ENCODE assay signal across 15 cellular contexts in genomic region chr1:35261412-35262120, GRCh38. TPM values are rescaled to one million over a fixed set of nuclear protein-coding genes. Genes with fewer than 3 reads are reported as not detected.
DNase-seq lines count a peak whose midpoint lies in the region; ATAC-seq, FAIRE-seq and TF ChIP-seq lines count a peak whose summit lies in the region.
"Had no signal": no experiment of that assay in that cellular context is flagged by ENCODE, and none has a peak within 500 bp of the region (broad histone marks: within the 10 kb centered on the region; RNA-seq: fewer than 3 reads in every experiment).

No MANE protein-coding gene starts in this region.

- no peaks in the 10 kb centered on the region for H3K9me3 ChIP-seq in HEK293 (ENCODE audit: control insufficient read depth, insufficient read depth, low read depth, low read length)
- H3K9me3 ChIP-seq in Loucy (ENCODE audit: insufficient read depth, low read depth, low read length) = no peaks in the 10 kb centered on the region
- no peaks in the 10 kb centered on the region for H3K9me3 ChIP-seq in K562 (replicated peaks; ENCODE audit: control insufficient read depth, insufficient read depth, low read depth, low read length)
- no peaks in the 10 kb centered on the region for H3K9me3 ChIP-seq in keratinocyte (ENCODE audit: control insufficient read depth, low read depth, low read length)

- no peak for TF ChIP-seq RAD21 in K562 (CRISPR knock-in tag; conservative IDR thresholded peaks at IDR 0.05 in 1 of 2, IDR thresholded peaks at IDR 0.05 in 1 of 2)

- WGBS in K562 (ENCODE audit: insufficient coverage, low coverage, missing lambda C conversion rate) = 65% methylated on average over 4 of the region's 4 CpGs

- intact Hi-C loops in K562 (cut with micrococcal nuclease) = no loop called here

- H3K36me3 ChIP-seq in HEK293 (ENCODE audit: control insufficient read depth in 2 of 2, insufficient read depth in 1 of 2, low read length in 2 of 2) (no peaks in the 10 kb centered on the region), Loucy (ENCODE audit: insufficient read depth, low read length) (no peaks in the 10 kb centered on the region), K562 (ENCODE audit: control insufficient read depth, insufficient read depth, low read length) (no peaks in the 10 kb centered on the region), keratinocyte (ENCODE audit: control insufficient read depth in 2 of 2, extremely low read depth in 1 of 2, insufficient read depth in 2 of 2, low read length in 2 of 2) (no peaks in the 10 kb centered on the region)

- BruUV-seq in K562 (replicated peaks; lab: Mats Ljungman, UMichigan) = no TSS peak

- dilution Hi-C loops in keratinocyte (cut with MboI; ENCODE audit: extremely low pct_ligation_motif_present, low sequenced_read_pairs) = no loop called here

- H3K79me2 ChIP-seq in Loucy (ENCODE audit: insufficient read depth, low read length) (no peaks in the 10 kb centered on the region), K562 (ENCODE audit: control insufficient read depth, insufficient read depth, low read length) (no peaks in the 10 kb centered on the region), keratinocyte (ENCODE audit: control insufficient read depth, insufficient read depth, low read length) (no peaks in the 10 kb centered on the region)

- in situ Hi-C loops in K562 (cut with MboI) = no loop called here

- TF ChIP-seq POLR2A in K562 (conservative IDR thresholded peaks at IDR 0.05) = no peak

- H3F3A ChIP-seq in Loucy (ENCODE audit: low read depth) = no peaks in the 10 kb centered on the region

- H3K4me2 ChIP-seq in Loucy (ENCODE audit: low read depth, low read length, poor library complexity, severe bottlenecking) = no peak overlapping the region
- H3K4me2 ChIP-seq in K562 (ENCODE audit: insufficient read depth, low read length) = no peak overlapping the region
- H3K4me2 ChIP-seq in keratinocyte (ENCODE audit: control insufficient read depth, extremely low read depth, insufficient read depth, low read depth, low read length) = no peak overlapping the region

- FAIRE-seq in K562 (lab: Jason Lieb, UNC) = no peak
- FAIRE-seq in keratinocyte (lab: Jason Lieb, UNC) = no peak
- FAIRE-seq: A204.1, GM12878 had no signal

- H3K9me1 ChIP-seq in K562 (ENCODE audit: control insufficient read depth, insufficient read depth, low read length) (no peaks in the 10 kb centered on the region), keratinocyte (ENCODE audit: control insufficient read depth, extremely low read depth, insufficient read depth, low read length) (no peaks in the 10 kb centered on the region)

- no peak for TF ChIP-seq CTCF in HEK293 (tag by site-specific recombination; IDR thresholded peaks at IDR 0.05)
- no peak for TF ChIP-seq CTCF in Loucy (conservative IDR thresholded peaks at IDR 0.05; ENCODE audit: low read length)
- no peak for TF ChIP-seq CTCF in K562 (IDR thresholded peaks at IDR 0.05 in 2 of 3, conservative IDR thresholded peaks at IDR 0.05 in 1 of 3; ENCODE audit: insufficient read depth in 2 of 3, low read depth in 1 of 3, low read length in 3 of 3)
- TF ChIP-seq CTCF in keratinocyte (optimal IDR thresholded peaks at IDR 0.05 in 1 of 3, IDR thresholded peaks at IDR 0.05 in 1 of 3, conservative IDR thresholded peaks at IDR 0.05 in 1 of 3; ENCODE audit: extremely low read depth in 1 of 3, insufficient read depth in 2 of 3, low read length in 3 of 3) = no peak

- no peak for ATAC-seq in K562
- ATAC-seq: GM12878 had no signal

- TF ChIP-seq EP300 in K562 (IDR thresholded peaks at IDR 0.05; ENCODE audit: low read length) = no peak

- H4K20me1 ChIP-seq in Loucy (ENCODE audit: insufficient read depth, low read length, poor library complexity, severe bottlenecking) = no peaks in the 10 kb centered on the region
- no peaks in the 10 kb centered on the region for H4K20me1 ChIP-seq in K562 (replicated peaks; ENCODE audit: control insufficient read depth, insufficient read depth, low read length)
- H4K20me1 ChIP-seq in keratinocyte (ENCODE audit: control insufficient read depth, extremely low read depth, insufficient read depth, low read length) = no peaks in the 10 kb centered on the region

- 0 out of 2 replicates have a peak overlapping the region, but pooled peaks have one; percentile 37 for H2AFZ ChIP-seq in Loucy (ENCODE audit: low read length)
- H2AFZ ChIP-seq in K562 (ENCODE audit: low read depth, low read length) = no peak overlapping the region
- H2AFZ ChIP-seq in keratinocyte (ENCODE audit: control insufficient read depth, low read length) = peak overlapping the region; percentile 24

- no peak for DNase-seq in K562 (ENCODE audit: extremely low read depth in 1 of 4, low spot score in 3 of 4)
- DNase-seq in keratinocyte (ENCODE audit: low read depth, low spot score) = no peak
- no peak for DNase-seq in cerebellar nuclear complex (lab: John Stamatoyannopoulos, UW)
- no peak for DNase-seq in NCI-H2196 treated with DMSO at 0.1 percent for 48 hours (lab: John Stamatoyannopoulos, UW; ENCODE audit: unreplicated experiment)
- DNase-seq in kidney tubule cell (ENCODE audit: low spot score) = no peak
- DNase-seq: C1 segment of cervical spinal cord; Calu3; CD4-positive, alpha-beta T cell; DMS79; GOT3; H9 had no signal

- H3K9me2 ChIP-seq in Loucy (replicated peaks; ENCODE audit: low read depth, low read length) = no peaks in the 10 kb centered on the region

- no peak overlapping the region for H3K9ac ChIP-seq in Loucy (ENCODE audit: low read depth, low read length, poor library complexity, severe bottlenecking)
- no peak overlapping the region for H3K9ac ChIP-seq in K562 (ENCODE audit: insufficient read depth in 1 of 2, low read depth in 2 of 2, low read length in 2 of 2)
- no peak overlapping the region for H3K9ac ChIP-seq in keratinocyte (ENCODE audit: control insufficient read depth, extremely low read depth, insufficient read depth, low read length)

- CTCF ChIA-PET in HEK293 (lab: Yijun Ruan, JAX) = interaction anchor here (0.5 to 0.7 kb wide), 2 partner anchors 11 to 21 kb away, joined by 4 to 5 read pairs; no protein-coding TSS in a partner anchor
- CTCF ChIA-PET in K562 (lab: Yijun Ruan, JAX; ENCODE audit: low intra/inter-chr PET ratio) = no interaction called here

- no peaks in the 10 kb centered on the region for H3K27me3 ChIP-seq in Loucy (ENCODE audit: insufficient read depth, low read length, poor library complexity, severe bottlenecking)
- no peaks in the 10 kb centered on the region for H3K27me3 ChIP-seq in K562 (ENCODE audit: control insufficient read depth in 2 of 2, insufficient read depth in 2 of 2, low read length in 2 of 2)
- no peaks in the 10 kb centered on the region for H3K27me3 ChIP-seq in keratinocyte (ENCODE audit: control insufficient read depth, extremely low read depth, insufficient read depth, low read length)

- no peaks in the 10 kb centered on the region for H3K4me1 ChIP-seq in HEK293 (ENCODE audit: control insufficient read depth, insufficient read depth, low read length)
- H3K4me1 ChIP-seq in Loucy (ENCODE audit: insufficient read depth, low read length, poor library complexity, severe bottlenecking) = peaks cover 14% of the 10 kb centered on the region
- peaks cover 3 to 21% of the 10 kb centered on the region in 2 experiments; a peak in 3 of 5 replicates for H3K4me1 ChIP-seq in K562 (replicated peaks in 1 of 2; ENCODE audit: control insufficient read depth in 2 of 2, insufficient read depth in 2 of 2, low read length in 2 of 2)
- H3K4me1 ChIP-seq in keratinocyte (ENCODE audit: control insufficient read depth, extremely low read depth, insufficient read depth, low read length) = peaks cover 8% of the 10 kb centered on the region

- POLR2A ChIA-PET in HEK293 (lab: Yijun Ruan, JAX) (no interaction called here), K562 (lab: Yijun Ruan, JAX) (no interaction called here)

- H3K4me3 ChIP-seq in HEK293 (ENCODE audit: low read depth, low read length) (no peak overlapping the region), Loucy (ENCODE audit: low read length, poor library complexity, severe bottlenecking) (no peak overlapping the region), K562 (no peak overlapping the region), keratinocyte (ENCODE audit: control insufficient read depth in 2 of 3, extremely low read depth in 1 of 3, insufficient read depth in 2 of 3, low read depth in 1 of 3, low read length in 3 of 3) (no peak overlapping the region)
- H3K4me3 ChIP-seq: GM12878 had no signal

- H3K27ac ChIP-seq in HEK293 (ENCODE audit: extremely low read depth, low read depth, low read length) (no peak overlapping the region), K562 (ENCODE audit: extremely low read depth, low read depth, low read length) (no peak overlapping the region), keratinocyte (ENCODE audit: control insufficient read depth, insufficient read depth, low read length) (no peak overlapping the region)

RNA-seq across cellular contexts. Expression of gene ZMYM4, which starts 6.9 kb away (rescaled TPM):
- 45.4 and 172 TPM in 2 replicates for total RNA-seq in K562 (2011; cell fraction: chromatin; rRNA removed; ENCODE audit: low replicate concordance)
- 21.7 and 37.4 TPM in 2 replicates for total RNA-seq in K562 (2011; cell fraction: nucleolus; rRNA removed)
- total RNA-seq in K562 (2011; cell fraction: nucleoplasm; rRNA removed) = 46.6 and 51.5 TPM in 2 replicates
- total RNA-seq in K562 (2014; rRNA removed) = 42.5 and 43.7 TPM in 2 replicates
- 72.0 and 86.8 TPM in 2 replicates for total RNA-seq in K562 (2014; rRNA removed; fragmentation: Illumina TruSeq; extraction: Trizol)
- 61.3 and 63.3 TPM in 2 replicates for total RNA-seq in K562 (2015; rRNA removed; fragmentation: Illumina TruSeq; extraction: Trizol)
- 77.2 and 85.0 TPM in 2 replicates for total RNA-seq in K562 (2021)
- polyA plus RNA-seq in K562 (2011; rRNA removed) = 58.4 and 68.0 TPM in 2 replicates
- polyA plus RNA-seq in K562 (2011; cell fraction: cytosol; rRNA removed) = 14.8 and 31.2 TPM in 2 replicates
- 25.3 and 39.9 TPM in 2 replicates for polyA plus RNA-seq in K562 (2011; cell fraction: nucleus; rRNA removed)
- 33.8 and 41.6 TPM in 2 replicates for polyA plus RNA-seq in K562 (2012)
- 57.0 and 68.7 TPM in 2 replicates for polyA plus RNA-seq in K562 (2014; fragmentation: Illumina TruSeq; extraction: Trizol)
- 10 to 100 TPM; 15.2 to 19.1 TPM for polyA plus RNA-seq in K562 (2014; fragmentation: Nextera tagmentation; extraction: Ambion mirVana)
- 35.7 and 45.0 TPM in 2 replicates for polyA plus RNA-seq in K562 (2014; rRNA removed)
- polyA minus RNA-seq in K562 (2011; rRNA and poly(A)+ RNA removed) = 142 and 182 TPM in 2 replicates
- polyA minus RNA-seq in K562 (2011; cell fraction: cytosol; rRNA and poly(A)+ RNA removed) = 48.1 and 61.0 TPM in 2 replicates
- 29.5 and 68.4 TPM in 2 replicates for polyA minus RNA-seq in K562 (2011; cell fraction: nucleus; rRNA and poly(A)+ RNA removed)
- 17.6 to 24.8 TPM (median 22.9 TPM) in 3 replicates for polyA plus RNA-seq in keratinocyte
- 7.0 TPM for polyA plus RNA-seq in keratinocyte (2011; ENCODE audit: low read depth)
- polyA plus RNA-seq in keratinocyte (2011; cell fraction: cytosol; rRNA removed) = 12.3 and 21.8 TPM in 2 replicates
- 26.0 and 28.3 TPM in 2 replicates for polyA plus RNA-seq in keratinocyte (2011; cell fraction: nucleus; rRNA removed)
- polyA plus RNA-seq in keratinocyte (2012; ENCODE audit: low replicate concordance) = 9.0 and 19.2 TPM in 2 replicates
- polyA minus RNA-seq in keratinocyte = 8.0 to 52.5 TPM (median 29.1 TPM) in 3 replicates
- 27.0 TPM for polyA minus RNA-seq in keratinocyte (2011; cell fraction: cytosol; rRNA and poly(A)+ RNA removed)
- 30.9 and 56.2 TPM in 2 replicates for polyA minus RNA-seq in keratinocyte (2011; cell fraction: nucleus; rRNA and poly(A)+ RNA removed)
